ENCODE assay signal across 8 cellular contexts in genomic region chr9:91515074-91515687, GRCh38.
DNase-seq lines count a peak whose midpoint lies in the region; ATAC-seq and TF ChIP-seq lines count a peak whose summit lies in the region.

No MANE protein-coding gene starts in this region.

- TF ChIP-seq CTCF in breast epithelium (IDR thresholded peaks at IDR 0.05) (no peak), mucosa of descending colon (IDR thresholded peaks at IDR 0.05) (no peak), ascending aorta (IDR thresholded peaks at IDR 0.05) (no peak)

- H3K4me3 ChIP-seq in breast epithelium, result peak overlapping the region in 2 of 3 donors; percentile 15 to 33
- H3K4me3 ChIP-seq in mucosa of descending colon, result no peak overlapping the region
- H3K4me3 ChIP-seq in ascending aorta, result peak overlapping the region in 1 of 2 donors; percentile 34

- H3K4me1 ChIP-seq in breast epithelium, result no peaks in the 10 kb centered on the region
- H3K4me1 ChIP-seq in mucosa of descending colon (ENCODE audit: low read depth), result no peaks in the 10 kb centered on the region
- no peaks in the 10 kb centered on the region for H3K4me1 ChIP-seq in ascending aorta

- H3K27ac Mint-ChIP-seq in activated naive CD4-positive, alpha-beta T cell treated with anti-CD3 and anti-CD28 coated beads, Interleukin-2, amount 50 U/mL, for 72 hours, result no peak overlapping the region

- H3K9me3 ChIP-seq in breast epithelium (no peaks in the 10 kb centered on the region), mucosa of descending colon (peaks cover 6% of the 10 kb centered on the region), ascending aorta (no peaks in the 10 kb centered on the region)

- TF ChIP-seq POLR2A in breast epithelium (IDR thresholded peaks at IDR 0.05), result no peak

- H3K36me3 Mint-ChIP-seq in activated naive CD4-positive, alpha-beta T cell treated with anti-CD3 and anti-CD28 coated beads, Interleukin-2, amount 50 U/mL, for 72 hours, result no peaks in the 10 kb centered on the region

- intact Hi-C loops in breast epithelium (cut with DNase I; ENCODE audit: low total_unique reads) (no loop called here), mucosa of descending colon (cut with DNase I, micrococcal nuclease) (no loop called here), ascending aorta (cut with DNase I) (no loop called here)

- H3K36me3 ChIP-seq in breast epithelium, result no peaks in the 10 kb centered on the region
- no peaks in the 10 kb centered on the region for H3K36me3 ChIP-seq in mucosa of descending colon (ENCODE audit: low read depth)
- H3K36me3 ChIP-seq in ascending aorta, result no peaks in the 10 kb centered on the region

- no peaks in the 10 kb centered on the region for H3K27me3 ChIP-seq in breast epithelium
- no peaks in the 10 kb centered on the region for H3K27me3 ChIP-seq in ascending aorta

- H3K27ac ChIP-seq in breast epithelium (no peak overlapping the region), ascending aorta (no peak overlapping the region)

- ATAC-seq in GM18520 (IDR thresholded peaks at IDR 0.05; ENCODE audit: unreplicated experiment) (peak; percentile 43), HG03565 (IDR thresholded peaks at IDR 0.05; ENCODE audit: unreplicated experiment) (peak; percentile 66), mucosa of descending colon (peak; percentile 51)
- ATAC-seq in activated naive CD4-positive, alpha-beta T cell treated with anti-CD3 and anti-CD28 coated beads, Interleukin-2, amount 50 U/mL, for 72 hours, result no peak

- DNase-seq in A172 (ENCODE audit: low spot score), result peak; percentile 82
- no peak for DNase-seq in breast epithelium (ENCODE audit: low spot score in 2 of 2)
- DNase-seq in mucosa of descending colon, result peak in 1 of 3 donors; percentile 23
- DNase-seq in ascending aorta (ENCODE audit: low spot score in 2 of 2), result no peak
- DNase-seq in activated naive CD4-positive, alpha-beta T cell treated with anti-CD3 and anti-CD28 coated beads, Interleukin-2, amount 50 U/mL, for 72 hours (ENCODE audit: low spot score in 2 of 2), result no peak
- no peak for DNase-seq in SW 1271 (lab: John Stamatoyannopoulos, UW)

- peaks cover 3 to 8% of the 10 kb centered on the region in 2 donors for H3K9me3 Mint-ChIP-seq in activated naive CD4-positive, alpha-beta T cell treated with anti-CD3 and anti-CD28 coated beads, Interleukin-2, amount 50 U/mL, for 72 hours

Comparison
In these comparisons a context has a peak if more than half of its experiments do, and no peak if none do; other contexts are left out.
1. ATAC-seq: peak in GM18520 (single experiment), HG03565 (single experiment) and mucosa of descending colon (single experiment); none in activated naive CD4-positive, alpha-beta T cell treated with anti-CD3 and anti-CD28 coated beads, Interleukin-2, amount 50 U/mL, for 72 hours (0 of 2).